ENCODE assay signal across 19 cellular contexts in the genomic region with DNA sequence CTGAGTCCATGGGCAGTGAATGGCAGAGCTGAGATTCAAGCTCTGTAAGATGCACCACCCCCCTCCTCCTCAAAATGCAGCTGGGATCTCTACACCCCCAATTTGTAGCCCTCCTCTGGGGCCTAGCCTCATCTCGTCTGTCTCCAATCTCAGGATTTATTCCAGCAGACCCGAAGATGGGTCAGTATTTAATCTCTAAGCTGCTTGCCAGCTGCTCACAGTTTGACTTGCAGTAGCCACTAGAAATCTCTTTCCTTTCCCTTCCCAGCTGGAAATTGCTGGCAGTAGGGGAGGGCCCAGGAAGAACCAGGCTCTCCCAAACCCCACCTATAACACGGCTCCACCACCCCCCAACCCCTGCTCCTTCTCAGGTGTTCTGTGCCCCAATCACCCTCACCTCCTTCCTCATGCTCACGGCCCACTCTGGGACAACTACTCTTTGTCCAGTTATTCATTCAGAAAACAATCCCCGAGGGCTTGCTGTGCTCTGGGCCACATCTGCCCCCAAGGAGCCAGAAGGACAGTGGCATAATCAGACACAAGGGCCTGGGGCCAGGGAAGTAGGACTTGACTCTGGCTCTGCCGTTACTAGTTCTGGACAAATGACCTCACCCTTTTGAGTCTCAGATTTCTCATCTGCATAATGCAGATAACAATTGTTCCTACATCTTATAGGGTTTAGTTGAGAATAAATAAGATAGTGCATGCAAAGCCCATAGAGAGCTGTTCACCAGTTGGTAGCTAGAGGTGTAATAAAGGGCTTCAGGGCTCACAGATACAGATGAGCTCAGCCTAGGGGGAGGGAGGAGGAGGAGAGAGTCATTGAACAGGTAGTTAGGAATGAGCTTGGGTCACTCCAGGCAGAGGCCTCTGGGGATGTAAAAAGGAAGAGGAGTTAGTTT. TPM values are rescaled to one million over a fixed set of nuclear protein-coding genes. Genes with fewer than 3 reads are reported as not detected.
A peak's percentile ranks its signal among the peaks of the same experiment; 100 is the strongest.
DNase-seq lines count a peak whose midpoint lies in the region; ATAC-seq, FAIRE-seq and TF ChIP-seq lines count a peak whose summit lies in the region.
"Had no signal": no experiment of that assay in that cellular context is flagged by ENCODE, and none has a peak within 500 bp of the region (broad histone marks: within the 10 kb centered on the region; RNA-seq: fewer than 3 reads in every experiment).

No MANE protein-coding gene starts in this region.

- peaks cover 2% of the 10 kb centered on the region; the same call in 1 of the 2 replicates for H3K4me1 ChIP-seq in IMR-90 (ENCODE audit: control insufficient read depth, insufficient read depth, low read length)
- no peaks in the 10 kb centered on the region for H3K4me1 ChIP-seq in mucosa of descending colon (ENCODE audit: low read depth)
- H3K4me1 ChIP-seq: right atrium auricular region, tibial artery had no signal

- 33% methylated on average over 2 of the region's 6 CpGs; no CpG with 5 or more reads in 1 of the 2 experiments for WGBS in IMR-90 (ENCODE audit: extremely low coverage in 2 of 2, insufficient read length in 1 of 2), 2 experiments

- H3K23ac ChIP-seq in IMR-90 (ENCODE audit: low read depth, low read length), result no peak overlapping the region

- H2AK9ac ChIP-seq in IMR-90 (replicated peaks; ENCODE audit: low read depth, low read length, poor library complexity), result no peak overlapping the region

- ATAC-seq in IMR-90 (ENCODE audit: low read depth) (no peak), mucosa of descending colon (peak; percentile 3)
- ATAC-seq in activated CD8-positive, alpha-beta memory T cell treated with anti-CD3 and anti-CD28 coated beads, Interleukin-2, amount 10 ng/mL, durations not matched to agents 7 days and 5 days, result no peak
- ATAC-seq: activated CD4-positive, CD25-positive, alpha-beta regulatory T cell treated with anti-CD3 and anti-CD28 coated beads, Interleukin-2, amount 50 U/mL, for 24 hours; left ventricle myocardium superior; natural killer cell treated with Interleukin-12 subunit alpha and Interleukin-12 subunit beta and Interleukin-15 and Interleukin-18, amount 100 ng/mL, for 72 hours had no signal

- BruUV-seq in IMR-90 (replicated peaks; lab: Mats Ljungman, UMichigan), result no TSS peak

- no peaks in the 10 kb centered on the region for H3K9me1 ChIP-seq in IMR-90 (ENCODE audit: insufficient read depth, low read length)

- dilution Hi-C loops in IMR-90 (cut with HindIII; ENCODE audit: low sequenced_read_pairs, unreplicated experiment), result no loop called here

- no peak overlapping the region for H2AFZ ChIP-seq in IMR-90 (replicated peaks; ENCODE audit: low read length, poor library complexity)

- no peaks in the 10 kb centered on the region for H3K36me3 Mint-ChIP-seq in activated T-cell treated with anti-CD3 and anti-CD28 coated beads, Interleukin-2, amount 50 U/mL, for 24 hours (ENCODE audit: low read depth)
- H3K36me3 Mint-ChIP-seq in activated CD8-positive, alpha-beta memory T cell treated with anti-CD3 and anti-CD28 coated beads, Interleukin-2, amount 10 ng/mL, durations not matched to agents 7 days and 5 days, result no peaks in the 10 kb centered on the region
- H3K36me3 Mint-ChIP-seq in activated naive CD8-positive, alpha-beta T cell treated with anti-CD3 and anti-CD28 coated beads for 36 hours, result peaks cover 3% of the 10 kb centered on the region
- H3K36me3 Mint-ChIP-seq: natural killer cell treated with Interleukin-12 subunit alpha and Interleukin-12 subunit beta and Interleukin-15 and Interleukin-18, amount 100 ng/mL, for 72 hours had no signal

- no peaks in the 10 kb centered on the region for H3K36me3 ChIP-seq in IMR-90 (ENCODE audit: control insufficient read depth, insufficient read depth, low read length)
- H3K36me3 ChIP-seq in bronchial epithelial cell (ENCODE audit: control insufficient read depth, insufficient read depth, low read length), result no peaks in the 10 kb centered on the region
- no peaks in the 10 kb centered on the region for H3K36me3 ChIP-seq in mucosa of descending colon (ENCODE audit: low read depth)
- H3K36me3 ChIP-seq: right atrium auricular region, tibial artery had no signal

- no peak overlapping the region for H3K14ac ChIP-seq in IMR-90 (replicated peaks; ENCODE audit: low read depth, low read length)

- H3K27ac ChIP-seq in IMR-90 (ENCODE audit: insufficient read depth, low read length), result no peak overlapping the region
- H3K27ac ChIP-seq: right atrium auricular region, tibial artery had no signal

- H3K4me3 Mint-ChIP-seq in activated T-cell treated with anti-CD3 and anti-CD28 coated beads, Interleukin-2, amount 50 U/mL, for 24 hours, result no peak overlapping the region
- no peak overlapping the region for H3K4me3 Mint-ChIP-seq in activated CD8-positive, alpha-beta memory T cell treated with anti-CD3 and anti-CD28 coated beads, Interleukin-2, amount 10 ng/mL, durations not matched to agents 7 days and 5 days
- no peak overlapping the region for H3K4me3 Mint-ChIP-seq in activated naive CD8-positive, alpha-beta T cell treated with anti-CD3 and anti-CD28 coated beads for 36 hours
- H3K4me3 Mint-ChIP-seq: natural killer cell treated with Interleukin-12 subunit alpha and Interleukin-12 subunit beta and Interleukin-15 and Interleukin-18, amount 100 ng/mL, for 72 hours had no signal

- no peak overlapping the region for H2AK5ac ChIP-seq in IMR-90 (ENCODE audit: low read depth, low read length)

- H3K27ac Mint-ChIP-seq in activated T-cell treated with anti-CD3 and anti-CD28 coated beads, Interleukin-2, amount 50 U/mL, for 24 hours, result no peak overlapping the region
- no peak overlapping the region for H3K27ac Mint-ChIP-seq in activated CD8-positive, alpha-beta memory T cell treated with anti-CD3 and anti-CD28 coated beads, Interleukin-2, amount 10 ng/mL, durations not matched to agents 7 days and 5 days
- no peak overlapping the region for H3K27ac Mint-ChIP-seq in activated naive CD8-positive, alpha-beta T cell treated with anti-CD3 and anti-CD28 coated beads for 36 hours
- H3K27ac Mint-ChIP-seq: natural killer cell treated with Interleukin-12 subunit alpha and Interleukin-12 subunit beta and Interleukin-15 and Interleukin-18, amount 100 ng/mL, for 72 hours had no signal

- H3K4me1 Mint-ChIP-seq in activated T-cell treated with anti-CD3 and anti-CD28 coated beads, Interleukin-2, amount 50 U/mL, for 24 hours (ENCODE audit: low read depth), result no peaks in the 10 kb centered on the region
- no peaks in the 10 kb centered on the region for H3K4me1 Mint-ChIP-seq in activated CD8-positive, alpha-beta memory T cell treated with anti-CD3 and anti-CD28 coated beads, Interleukin-2, amount 10 ng/mL, durations not matched to agents 7 days and 5 days
- H3K4me1 Mint-ChIP-seq in activated naive CD8-positive, alpha-beta T cell treated with anti-CD3 and anti-CD28 coated beads for 36 hours, result no peaks in the 10 kb centered on the region

- POLR2A ChIA-PET in IMR-90 (lab: Charles Lee; ENCODE audit: unreplicated experiment), result interaction anchor here (0.5 kb wide), 1 partner anchor 521 kb away, joined by 5 read pairs; no protein-coding TSS in a partner anchor

- 0 out of 2 replicates have a peak, but pooled peaks cover 3% of the 10 kb centered on the region for H4K20me1 ChIP-seq in IMR-90 (ENCODE audit: insufficient read depth, low read length)

- H3K79me1 ChIP-seq in IMR-90 (ENCODE audit: low read depth in 1 of 2, low read length in 2 of 2), result no peaks in the 10 kb centered on the region

- H3K9ac ChIP-seq in IMR-90 (ENCODE audit: low read depth, low read length), result no peak overlapping the region

- peaks cover 48% of the 10 kb centered on the region for H3K27me3 ChIP-seq in IMR-90 (ENCODE audit: control insufficient read depth, insufficient read depth, low read length)
- peaks cover 5% of the 10 kb centered on the region for H3K27me3 ChIP-seq in bronchial epithelial cell (ENCODE audit: control insufficient read depth, insufficient read depth, low read length)
- H3K27me3 ChIP-seq: right atrium auricular region had no signal

- TF ChIP-seq CTCF in IMR-90 (conservative IDR thresholded peaks at IDR 0.05; ENCODE audit: low read depth, low read length) (no peak), bronchial epithelial cell (IDR thresholded peaks at IDR 0.05; ENCODE audit: insufficient read depth, low read length, severe bottlenecking) (no peak), mucosa of descending colon (IDR thresholded peaks at IDR 0.05) (no peak)

- CTCF ChIA-PET in IMR-90 (lab: Yijun Ruan, JAX), result interaction anchor here (0.6 kb wide), 2 partner anchors 329 to 952 kb away, joined by 3 to 4 read pairs; no protein-coding TSS in a partner anchor
- CTCF ChIA-PET in activated CD8-positive, alpha-beta memory T cell treated with anti-CD3 and anti-CD28 coated beads, Interleukin-2, amount 10 ng/mL, durations not matched to agents 7 days and 5 days (lab: Charles Lee), result no interaction called here

- peaks cover 3% of the 10 kb centered on the region for H3K9me3 Mint-ChIP-seq in activated T-cell treated with anti-CD3 and anti-CD28 coated beads, Interleukin-2, amount 50 U/mL, for 24 hours
- H3K9me3 Mint-ChIP-seq in activated CD8-positive, alpha-beta memory T cell treated with anti-CD3 and anti-CD28 coated beads, Interleukin-2, amount 10 ng/mL, durations not matched to agents 7 days and 5 days (ENCODE audit: low read depth), result no peaks in the 10 kb centered on the region
- H3K9me3 Mint-ChIP-seq in activated naive CD8-positive, alpha-beta T cell treated with anti-CD3 and anti-CD28 coated beads for 36 hours, result peaks cover 4% of the 10 kb centered on the region
- H3K9me3 Mint-ChIP-seq: natural killer cell treated with Interleukin-12 subunit alpha and Interleukin-12 subunit beta and Interleukin-15 and Interleukin-18, amount 100 ng/mL, for 72 hours had no signal

- H4K5ac ChIP-seq in IMR-90 (ENCODE audit: low read depth, low read length), result no peak overlapping the region

- no peak overlapping the region for H4K91ac ChIP-seq in IMR-90 (ENCODE audit: insufficient read depth, low read depth, low read length)

- H2BK5ac ChIP-seq in IMR-90 (ENCODE audit: low read depth, low read length, poor library complexity, severe bottlenecking), result no peak overlapping the region

- H4K8ac ChIP-seq in IMR-90 (ENCODE audit: low read depth in 2 of 2, low read length in 2 of 2), result no peak overlapping the region

- H2BK15ac ChIP-seq in IMR-90 (ENCODE audit: low read depth, low read length), result no peak overlapping the region

- FAIRE-seq in bronchial epithelial cell (lab: Jason Lieb, UNC), result no peak
- FAIRE-seq: colon, GM12892 had no signal

- H2BK20ac ChIP-seq in IMR-90 (ENCODE audit: low read depth, low read length), result no peak overlapping the region

- H3K4me3 ChIP-seq in IMR-90 (ENCODE audit: insufficient read depth, low read depth, low read length) (no peak overlapping the region), bronchial epithelial cell (ENCODE audit: low read depth, low read length) (no peak overlapping the region), mucosa of descending colon (no peak overlapping the region)
- H3K4me3 ChIP-seq: right atrium auricular region, tibial artery had no signal

- H3K27me3 Mint-ChIP-seq in activated T-cell treated with anti-CD3 and anti-CD28 coated beads, Interleukin-2, amount 50 U/mL, for 24 hours, result peaks cover 75% of the 10 kb centered on the region
- peaks cover 62% of the 10 kb centered on the region for H3K27me3 Mint-ChIP-seq in activated CD8-positive, alpha-beta memory T cell treated with anti-CD3 and anti-CD28 coated beads, Interleukin-2, amount 10 ng/mL, durations not matched to agents 7 days and 5 days
- H3K27me3 Mint-ChIP-seq in activated naive CD8-positive, alpha-beta T cell treated with anti-CD3 and anti-CD28 coated beads for 36 hours, result peaks cover 61% of the 10 kb centered on the region

- in situ Hi-C loops in IMR-90 (cut with MboI; ENCODE audit: low sequenced_read_pairs), result loop anchor here (10.0 kb wide), 1 partner anchor 563 kb away; a partner anchor contains a TSS

- no peak for TF ChIP-seq RAD21 in IMR-90 (IDR thresholded peaks at IDR 0.05; ENCODE audit: low read length)

- H3K18ac ChIP-seq in IMR-90 (ENCODE audit: low read depth, low read length), result no peak overlapping the region

- H3K4ac ChIP-seq in IMR-90 (ENCODE audit: low read depth, low read length), result no peak overlapping the region

- H3K9me3 ChIP-seq in IMR-90 (ENCODE audit: control insufficient read depth, insufficient read depth, low read length) (peaks cover 4% of the 10 kb centered on the region), mucosa of descending colon (no peaks in the 10 kb centered on the region)

- intact Hi-C loops in IMR-90 (cut with micrococcal nuclease), result loop anchor here (10.0 kb wide), 1 partner anchor 663 kb away; no protein-coding TSS in a partner anchor
- intact Hi-C loops in mucosa of descending colon (cut with DNase I, micrococcal nuclease), result loop anchor here in 1 of 2 donors (10.0 kb wide), 1 partner anchor 213 kb away; no protein-coding TSS in a partner anchor

- no peak overlapping the region for H3K56ac ChIP-seq in IMR-90 (ENCODE audit: extremely low read depth, insufficient read depth, low read length)

- DNase-seq in IMR-90 (peak; percentile 16), NCI-H524 treated with DMSO at 0.1 percent for 48 hours (lab: John Stamatoyannopoulos, UW) (peak; percentile 92), bronchial epithelial cell (ENCODE audit: low read depth) (peak; percentile 43), mucosa of descending colon (no peak)
- no peak for DNase-seq in activated T-cell treated with anti-CD3 and anti-CD28 coated beads, Interleukin-2, amount 50 U/mL, for 24 hours
- DNase-seq in activated CD8-positive, alpha-beta memory T cell treated with anti-CD3 and anti-CD28 coated beads, Interleukin-2, amount 10 ng/mL, durations not matched to agents 7 days and 5 days, result no peak
- DNase-seq in activated naive CD8-positive, alpha-beta T cell treated with anti-CD3 and anti-CD28 coated beads for 36 hours, result no peak
- DNase-seq: C1 segment of cervical spinal cord, hypothalamus, Kasumi-1, left ventricle myocardium superior, NCI-H1930, tibial artery had no signal

- TF ChIP-seq POLR2A in IMR-90 (IDR thresholded peaks at IDR 0.05; ENCODE audit: low read depth, low read length), result no peak

- no peak overlapping the region for H2BK120ac ChIP-seq in IMR-90 (ENCODE audit: low read depth, low read length)

- H3K4me2 ChIP-seq in IMR-90 (ENCODE audit: low read depth, low read length), result no peak overlapping the region; the same call in 1 of the 2 replicates

RNA-seq across cellular contexts. Expression of a gene that starts 1.3 kb away (rescaled TPM):
- total RNA-seq in IMR-90 (2012; rRNA removed), result not detected in 2 replicates
- polyA plus RNA-seq in IMR-90 (2012; rRNA removed), result not detected in 2 replicates
- polyA plus RNA-seq in IMR-90 (2012; cell fraction: cytosol; rRNA removed), result not detected in 2 replicates
- polyA plus RNA-seq in IMR-90 (2012; cell fraction: nucleus; rRNA removed; ENCODE audit: low replicate concordance), result not detected in 2 replicates
- not detected in 2 replicates for total RNA-seq in bronchial epithelial cell
- not detected for total RNA-seq in mucosa of descending colon
- not detected for total RNA-seq in activated CD8-positive, alpha-beta memory T cell treated with anti-CD3 and anti-CD28 coated beads, Interleukin-2, amount 10 ng/mL, durations not matched to agents 7 days and 5 days
- not detected for total RNA-seq in activated naive CD8-positive, alpha-beta T cell treated with anti-CD3 and anti-CD28 coated beads for 36 hours
- total RNA-seq: epithelial cell of proximal tubule; left ventricle myocardium superior; natural killer cell treated with Interleukin-12 subunit alpha and Interleukin-12 subunit beta and Interleukin-15 and Interleukin-18, amount 100 ng/mL, for 72 hours; right atrium auricular region had no signal

RNA-seq across cellular contexts. Expression of a gene that starts 44.2 kb away (rescaled TPM):
- total RNA-seq in IMR-90 (2012; rRNA removed), result not detected in 2 replicates
- not detected in 2 replicates for polyA plus RNA-seq in IMR-90 (2012; rRNA removed)
- not detected in 2 replicates for polyA plus RNA-seq in IMR-90 (2012; cell fraction: cytosol; rRNA removed)
- polyA plus RNA-seq in IMR-90 (2012; cell fraction: nucleus; rRNA removed; ENCODE audit: low replicate concordance), result not detected in 2 replicates
- not detected in 2 replicates for total RNA-seq in bronchial epithelial cell
- not detected for total RNA-seq in mucosa of descending colon
- total RNA-seq in activated CD8-positive, alpha-beta memory T cell treated with anti-CD3 and anti-CD28 coated beads, Interleukin-2, amount 10 ng/mL, durations not matched to agents 7 days and 5 days, result not detected
- not detected for total RNA-seq in activated naive CD8-positive, alpha-beta T cell treated with anti-CD3 and anti-CD28 coated beads for 36 hours
- total RNA-seq: epithelial cell of proximal tubule; left ventricle myocardium superior; natural killer cell treated with Interleukin-12 subunit alpha and Interleukin-12 subunit beta and Interleukin-15 and Interleukin-18, amount 100 ng/mL, for 72 hours; right atrium auricular region had no signal

RNA-seq across cellular contexts. Expression of a gene that starts 47.9 kb away (rescaled TPM):
- 104 and 148 TPM in 2 replicates for total RNA-seq in IMR-90 (2012; rRNA removed)
- polyA plus RNA-seq in IMR-90 (2012; rRNA removed), result 54.9 and 58.7 TPM in 2 replicates
- polyA plus RNA-seq in IMR-90 (2012; cell fraction: cytosol; rRNA removed), result 41.1 and 81.9 TPM in 2 replicates
- 37.7 and 93.7 TPM in 2 replicates for polyA plus RNA-seq in IMR-90 (2012; cell fraction: nucleus; rRNA removed; ENCODE audit: low replicate concordance)
- total RNA-seq in bronchial epithelial cell, result 69.8 and 71.1 TPM in 2 replicates
- total RNA-seq in mucosa of descending colon, result 10 to 100 TPM; 37.5 to 61.3 (median 49.3) TPM
- 10 to 100 TPM; 58.4 to 59.4 TPM for total RNA-seq in activated CD8-positive, alpha-beta memory T cell treated with anti-CD3 and anti-CD28 coated beads, Interleukin-2, amount 10 ng/mL, durations not matched to agents 7 days and 5 days
- 10 to 100 TPM; 79.1 to 81.6 TPM for total RNA-seq in activated naive CD8-positive, alpha-beta T cell treated with anti-CD3 and anti-CD28 coated beads for 36 hours

Comparison
In these comparisons a context has a peak if more than half of its experiments do, and no peak if none do; other contexts are left out.
1. DNase-seq: peak in IMR-90 (single experiment), NCI-H524 treated with DMSO at 0.1 percent for 48 hours (single experiment) and bronchial epithelial cell (single experiment); none in mucosa of descending colon (0 of 3), activated T-cell treated with anti-CD3 and anti-CD28 coated beads, Interleukin-2, amount 50 U/mL, for 24 hours (single experiment), activated CD8-positive, alpha-beta memory T cell treated with anti-CD3 and anti-CD28 coated beads, Interleukin-2, amount 10 ng/mL, durations not matched to agents 7 days and 5 days (single experiment) and activated naive CD8-positive, alpha-beta T cell treated with anti-CD3 and anti-CD28 coated beads for 36 hours (single experiment).